ENCODE assay signal across 32 cellular contexts in the genomic region with DNA sequence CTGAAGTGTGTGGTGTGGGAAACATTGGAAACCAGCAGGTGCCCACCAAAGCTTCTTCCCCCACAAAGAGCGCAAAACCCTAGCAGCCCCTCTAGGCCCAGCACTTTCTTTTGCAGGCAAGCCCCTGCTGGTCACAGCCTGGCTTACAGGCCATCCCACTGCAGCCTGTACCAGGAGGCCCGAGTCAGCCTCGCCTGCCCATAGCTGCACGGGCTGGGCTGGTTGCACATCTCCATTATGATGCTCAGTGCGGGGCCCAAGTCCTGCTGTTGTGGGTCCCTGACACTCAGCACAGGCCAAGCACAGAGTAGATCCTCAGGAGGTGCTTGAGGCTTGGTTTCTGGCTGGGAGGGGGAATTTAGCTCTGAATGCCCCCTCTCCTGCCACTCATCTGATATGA. TPM values are rescaled to one million over a fixed set of nuclear protein-coding genes. Genes with fewer than 3 reads are reported as not detected.
"Had no signal": no experiment of that assay in that cellular context is flagged by ENCODE, and none has a peak within 500 bp of the region (broad histone marks: within the 10 kb centered on the region; RNA-seq: fewer than 3 reads in every experiment).

No MANE protein-coding gene starts in this region.

- H3K27ac ChIP-seq: adrenal gland, SK-N-MC had no signal

- H3K27ac Mint-ChIP-seq: activated CD4-positive, alpha-beta memory T cell treated with anti-CD3 and anti-CD28 coated beads, Interleukin-2, amount 10 ng/mL, durations not matched to agents 7 days and 5 days; activated naive CD8-positive, alpha-beta T cell treated with anti-CD3 and anti-CD28 coated beads, Interleukin-2, amount 10 ng/mL, durations not matched to agents 7 days and 5 days; activated T-helper 17 cell treated with anti-CD3 and anti-CD28 coated beads, Interleukin-2, amount 50 U/mL, for 72 hours; T-cell had no signal

- ATAC-seq: activated T-helper 17 cell treated with anti-CD3 and anti-CD28 coated beads, Interleukin-2, amount 50 U/mL, for 72 hours; Right ventricle myocardium inferior; T-cell had no signal

- H3K4me1 ChIP-seq: adrenal gland had no signal

- H3K9me3 Mint-ChIP-seq: activated CD4-positive, alpha-beta memory T cell treated with anti-CD3 and anti-CD28 coated beads, Interleukin-2, amount 10 ng/mL, durations not matched to agents 7 days and 5 days; activated naive CD8-positive, alpha-beta T cell treated with anti-CD3 and anti-CD28 coated beads, Interleukin-2, amount 10 ng/mL, durations not matched to agents 7 days and 5 days; activated T-helper 17 cell treated with anti-CD3 and anti-CD28 coated beads, Interleukin-2, amount 50 U/mL, for 72 hours; T-cell had no signal

- DNase-seq: activated CD4-positive, alpha-beta memory T cell treated with anti-CD3 and anti-CD28 coated beads, Interleukin-2, amount 10 ng/mL, durations not matched to agents 7 days and 5 days; activated CD4-positive, alpha-beta T cell treated with anti-CD3 and anti-CD28 coated beads, Interleukin-2, amount 50 U/mL, for 1 hour; activated CD4-positive, CD25-positive, alpha-beta regulatory T cell; activated gamma-delta T cell; activated naive CD4-positive, alpha-beta T cell treated with anti-CD3 and anti-CD28 coated beads, Interleukin-2, amount 50 U/mL, for 16 hours; activated naive CD8-positive, alpha-beta T cell treated with anti-CD3 and anti-CD28 coated beads, Interleukin-2, amount 10 ng/mL, durations not matched to agents 7 days and 5 days; activated T-cell treated with anti-CD3 and anti-CD28 coated beads for 4 hours; activated T-cell treated with anti-CD3 and anti-CD28 coated beads, Interleukin-2, amount 50 U/mL, for 48 hours; adrenal gland; anterior cingulate cortex; Kasumi-1; KBM-7; NCI-H1048; NCI-H146; NCI-H187 treated with DMSO at 0.1 percent for 48 hours; NCI-H2081 treated with DMSO at 0.1 percent for 48 hours; NCI-H2171; NCI-H345; NCI-H510A; NCI-H526 treated with DMSO at 0.1 percent for 48 hours; NCI-H82; RPMI8226; T-cell; T-helper 2 cell; T1000 had no signal

- H3K4me1 Mint-ChIP-seq: activated CD4-positive, alpha-beta memory T cell treated with anti-CD3 and anti-CD28 coated beads, Interleukin-2, amount 10 ng/mL, durations not matched to agents 7 days and 5 days; activated T-helper 17 cell treated with anti-CD3 and anti-CD28 coated beads, Interleukin-2, amount 50 U/mL, for 72 hours; T-cell had no signal

- H3K4me3 ChIP-seq: adrenal gland, SK-N-MC had no signal

- H3K9me3 ChIP-seq: adrenal gland had no signal

- H3K36me3 ChIP-seq: adrenal gland had no signal

- H3K4me3 Mint-ChIP-seq: activated CD4-positive, alpha-beta memory T cell treated with anti-CD3 and anti-CD28 coated beads, Interleukin-2, amount 10 ng/mL, durations not matched to agents 7 days and 5 days; activated naive CD8-positive, alpha-beta T cell treated with anti-CD3 and anti-CD28 coated beads, Interleukin-2, amount 10 ng/mL, durations not matched to agents 7 days and 5 days; activated T-helper 17 cell treated with anti-CD3 and anti-CD28 coated beads, Interleukin-2, amount 50 U/mL, for 72 hours; T-cell had no signal

- H3K27me3 ChIP-seq: adrenal gland had no signal

- FAIRE-seq: TTC549 had no signal

- H3K36me3 Mint-ChIP-seq: activated naive CD8-positive, alpha-beta T cell treated with anti-CD3 and anti-CD28 coated beads, Interleukin-2, amount 10 ng/mL, durations not matched to agents 7 days and 5 days; T-cell had no signal

RNA-seq across cellular contexts. Expression of a gene that starts 8.0 kb away (rescaled TPM):
- total RNA-seq: OCI-LY7 had no signal

RNA-seq across cellular contexts. Expression of a gene that starts 23.0 kb away (rescaled TPM):
- total RNA-seq: activated CD4-positive, alpha-beta memory T cell treated with anti-CD3 and anti-CD28 coated beads, Interleukin-2, amount 10 ng/mL, durations not matched to agents 7 days and 5 days; activated CD8-positive, alpha-beta memory T cell treated with anti-CD3 and anti-CD28 coated beads for 36 hours; activated naive CD8-positive, alpha-beta T cell treated with anti-CD3 and anti-CD28 coated beads, Interleukin-2, amount 10 ng/mL, durations not matched to agents 7 days and 5 days; activated T-helper 17 cell treated with anti-CD3 and anti-CD28 coated beads, Interleukin-2, amount 50 U/mL, for 72 hours; adrenal gland; cardiac septum; OCI-LY7; Right ventricle myocardium inferior; T-cell had no signal
- polyA plus RNA-seq: adrenal gland had no signal

RNA-seq across cellular contexts. Expression of a gene that starts 28.7 kb away (rescaled TPM):
- total RNA-seq: activated CD4-positive, alpha-beta memory T cell treated with anti-CD3 and anti-CD28 coated beads, Interleukin-2, amount 10 ng/mL, durations not matched to agents 7 days and 5 days; activated CD8-positive, alpha-beta memory T cell treated with anti-CD3 and anti-CD28 coated beads for 36 hours; activated naive CD8-positive, alpha-beta T cell treated with anti-CD3 and anti-CD28 coated beads, Interleukin-2, amount 10 ng/mL, durations not matched to agents 7 days and 5 days; activated T-helper 17 cell treated with anti-CD3 and anti-CD28 coated beads, Interleukin-2, amount 50 U/mL, for 72 hours; cardiac septum; OCI-LY7; Right ventricle myocardium inferior; T-cell had no signal
- polyA plus RNA-seq: adrenal gland had no signal

RNA-seq across cellular contexts. Expression of a gene that starts 39.0 kb away (rescaled TPM):
- total RNA-seq: activated CD4-positive, alpha-beta memory T cell treated with anti-CD3 and anti-CD28 coated beads, Interleukin-2, amount 10 ng/mL, durations not matched to agents 7 days and 5 days; activated CD8-positive, alpha-beta memory T cell treated with anti-CD3 and anti-CD28 coated beads for 36 hours; activated naive CD8-positive, alpha-beta T cell treated with anti-CD3 and anti-CD28 coated beads, Interleukin-2, amount 10 ng/mL, durations not matched to agents 7 days and 5 days; activated T-helper 17 cell treated with anti-CD3 and anti-CD28 coated beads, Interleukin-2, amount 50 U/mL, for 72 hours; adrenal gland; cardiac septum; OCI-LY7; Right ventricle myocardium inferior; T-cell had no signal
- polyA plus RNA-seq: adrenal gland had no signal

RNA-seq across cellular contexts. Expression of a gene that starts 42.5 kb away (rescaled TPM):
- total RNA-seq: activated CD4-positive, alpha-beta memory T cell treated with anti-CD3 and anti-CD28 coated beads, Interleukin-2, amount 10 ng/mL, durations not matched to agents 7 days and 5 days; activated CD8-positive, alpha-beta memory T cell treated with anti-CD3 and anti-CD28 coated beads for 36 hours; activated naive CD8-positive, alpha-beta T cell treated with anti-CD3 and anti-CD28 coated beads, Interleukin-2, amount 10 ng/mL, durations not matched to agents 7 days and 5 days; activated T-helper 17 cell treated with anti-CD3 and anti-CD28 coated beads, Interleukin-2, amount 50 U/mL, for 72 hours; adrenal gland; cardiac septum; OCI-LY7; T-cell had no signal
